8 cellular contexts compared by ENCODE assay signal in genomic region chr15:79924379-79924778, GRCh38. TPM values are rescaled to one million over a fixed set of nuclear protein-coding genes. Genes with fewer than 3 reads are reported as not detected.
DNase-seq lines count a peak whose midpoint lies in the region; ATAC-seq, FAIRE-seq and TF ChIP-seq lines count a peak whose summit lies in the region.

No MANE protein-coding gene starts in this region.

- CTCF ChIA-PET in GM10248 (lab: Yijun Ruan, JAX), result no interaction called here

- H4K20me1 ChIP-seq in keratinocyte (ENCODE audit: control insufficient read depth, extremely low read depth, insufficient read depth, low read length), result no peaks in the 10 kb centered on the region

- H3K4me1 ChIP-seq in keratinocyte (ENCODE audit: control insufficient read depth, extremely low read depth, insufficient read depth, low read length) (no peaks in the 10 kb centered on the region), stomach smooth muscle (ENCODE audit: control insufficient read depth, insufficient read depth, low read length) (peaks cover 13% of the 10 kb centered on the region), foreskin keratinocyte (no peaks in the 10 kb centered on the region)

- H3K79me2 ChIP-seq in keratinocyte (ENCODE audit: control insufficient read depth, insufficient read depth, low read length), result peaks cover 24% of the 10 kb centered on the region

- H3K27ac Mint-ChIP-seq in T-helper 1 cell treated with Interleukin-12 subunit alpha and Interleukin-12 subunit beta and Interleukin-4 antibody, amounts not matched to agents 30 μg/mL and 1 μg/mL, for 36 hours, result no peak overlapping the region
- H3K27ac Mint-ChIP-seq in activated naive CD8-positive, alpha-beta T cell, result no peak overlapping the region

- peak overlapping the region; percentile 94 for H2AFZ ChIP-seq in keratinocyte (ENCODE audit: control insufficient read depth, low read length)

- TF ChIP-seq CTCF in keratinocyte (optimal IDR thresholded peaks at IDR 0.05 in 1 of 3, IDR thresholded peaks at IDR 0.05 in 1 of 3, conservative IDR thresholded peaks at IDR 0.05 in 1 of 3; ENCODE audit: extremely low read depth in 1 of 3, insufficient read depth in 2 of 3, low read length in 3 of 3) (no peak), GM10248 (IDR thresholded peaks at IDR 0.05; ENCODE audit: control extremely low read depth, extremely low read depth, low read depth, missing control alignments) (no peak), omental fat pad (IDR thresholded peaks at IDR 0.05) (no peak), foreskin keratinocyte (conservative IDR thresholded peaks at IDR 0.05) (no peak)

- H3K9me3 Mint-ChIP-seq in T-helper 1 cell treated with Interleukin-12 subunit alpha and Interleukin-12 subunit beta and Interleukin-4 antibody, amounts not matched to agents 30 μg/mL and 1 μg/mL, for 36 hours, result peaks cover 26% of the 10 kb centered on the region
- no peaks in the 10 kb centered on the region for H3K9me3 Mint-ChIP-seq in activated naive CD8-positive, alpha-beta T cell (ENCODE audit: low read depth)

- peaks cover 33% of the 10 kb centered on the region for H3K36me3 Mint-ChIP-seq in T-helper 1 cell treated with Interleukin-12 subunit alpha and Interleukin-12 subunit beta and Interleukin-4 antibody, amounts not matched to agents 30 μg/mL and 1 μg/mL, for 36 hours (ENCODE audit: low read depth)
- H3K36me3 Mint-ChIP-seq in activated naive CD8-positive, alpha-beta T cell, result peaks cover 18% of the 10 kb centered on the region

- ATAC-seq in omental fat pad (ENCODE audit: low FRiP score), result no peak
- no peak for ATAC-seq in foreskin keratinocyte

- H3K27me3 ChIP-seq in keratinocyte (ENCODE audit: control insufficient read depth, extremely low read depth, insufficient read depth, low read length), result no peaks in the 10 kb centered on the region
- no peaks in the 10 kb centered on the region for H3K27me3 ChIP-seq in stomach smooth muscle (ENCODE audit: control insufficient read depth in 1 of 2, insufficient read depth in 2 of 2, low read length in 2 of 2)
- H3K27me3 ChIP-seq in foreskin keratinocyte, result no peaks in the 10 kb centered on the region

- POLR2A ChIA-PET in GM10248 (lab: Yijun Ruan, JAX), result no interaction called here

- H3K9me1 ChIP-seq in keratinocyte (ENCODE audit: control insufficient read depth, extremely low read depth, insufficient read depth, low read length), result no peaks in the 10 kb centered on the region

- H3K4me3 Mint-ChIP-seq in T-helper 1 cell treated with Interleukin-12 subunit alpha and Interleukin-12 subunit beta and Interleukin-4 antibody, amounts not matched to agents 30 μg/mL and 1 μg/mL, for 36 hours, result peak overlapping the region; percentile 61
- peak overlapping the region; percentile 93 for H3K4me3 Mint-ChIP-seq in activated naive CD8-positive, alpha-beta T cell

- peaks cover 17% of the 10 kb centered on the region for H3K4me1 Mint-ChIP-seq in T-helper 1 cell treated with Interleukin-12 subunit alpha and Interleukin-12 subunit beta and Interleukin-4 antibody, amounts not matched to agents 30 μg/mL and 1 μg/mL, for 36 hours (ENCODE audit: low read depth)
- H3K4me1 Mint-ChIP-seq in activated naive CD8-positive, alpha-beta T cell (ENCODE audit: low read depth), result peaks cover 25% of the 10 kb centered on the region

- no peak overlapping the region for H3K27ac ChIP-seq in keratinocyte (ENCODE audit: control insufficient read depth, insufficient read depth, low read length)
- H3K27ac ChIP-seq in stomach smooth muscle (ENCODE audit: low read length), result peak overlapping the region; percentile 86
- H3K27ac ChIP-seq in foreskin keratinocyte, result no peak overlapping the region

- H3K9ac ChIP-seq in keratinocyte (ENCODE audit: control insufficient read depth, extremely low read depth, insufficient read depth, low read length) (peak overlapping the region; percentile 69), stomach smooth muscle (ENCODE audit: low read length in 2 of 2) (peak overlapping the region; percentile 85 to 91)

- H3K36me3 ChIP-seq in keratinocyte (ENCODE audit: control insufficient read depth in 2 of 2, extremely low read depth in 1 of 2, insufficient read depth in 2 of 2, low read length in 2 of 2) (peaks cover 0 to 4% of the 10 kb centered on the region in 2 experiments), stomach smooth muscle (ENCODE audit: control insufficient read depth in 2 of 2, insufficient read depth in 2 of 2, low read length in 2 of 2) (no peaks in the 10 kb centered on the region)

- dilution Hi-C loops in keratinocyte (cut with MboI; ENCODE audit: extremely low pct_ligation_motif_present, low sequenced_read_pairs), result no loop called here

- FAIRE-seq in keratinocyte (lab: Jason Lieb, UNC), result no peak

- H3K27me3 Mint-ChIP-seq in T-helper 1 cell treated with Interleukin-12 subunit alpha and Interleukin-12 subunit beta and Interleukin-4 antibody, amounts not matched to agents 30 μg/mL and 1 μg/mL, for 36 hours (ENCODE audit: low read depth), result peaks cover 2% of the 10 kb centered on the region
- H3K27me3 Mint-ChIP-seq in activated naive CD8-positive, alpha-beta T cell, result no peaks in the 10 kb centered on the region

- H3K9me3 ChIP-seq in keratinocyte (ENCODE audit: control insufficient read depth, low read depth, low read length), result peaks cover 4% of the 10 kb centered on the region
- H3K9me3 ChIP-seq in stomach smooth muscle (ENCODE audit: control insufficient read depth in 2 of 2, low read length in 2 of 2), result peaks cover 2 to 11% of the 10 kb centered on the region in 2 donors

- H3K4me3 ChIP-seq in keratinocyte (ENCODE audit: control insufficient read depth in 2 of 3, extremely low read depth in 1 of 3, insufficient read depth in 2 of 3, low read depth in 1 of 3, low read length in 3 of 3), result peak overlapping the region; percentile 73 to 96 (median 89)
- peak overlapping the region; percentile 88 for H3K4me3 ChIP-seq in stomach smooth muscle (ENCODE audit: low read length in 2 of 2)

- peak overlapping the region; percentile 73 for H3K4me2 ChIP-seq in keratinocyte (ENCODE audit: control insufficient read depth, extremely low read depth, insufficient read depth, low read depth, low read length)

- DNase-seq in T-helper 1 cell (no peak), keratinocyte (ENCODE audit: low read depth, low spot score) (no peak), GM10248 (ENCODE audit: extremely low spot score) (no peak), omental fat pad (ENCODE audit: low spot score) (no peak), foreskin keratinocyte (no peak)

RNA-seq across cellular contexts. Expression of gene MTHFS, which starts 27.6 kb away (rescaled TPM):
- 23.6 to 35.5 TPM (median 33.8 TPM) in 3 replicates for polyA plus RNA-seq in keratinocyte
- 1.8 TPM for polyA plus RNA-seq in keratinocyte (2011; ENCODE audit: low read depth)
- polyA plus RNA-seq in keratinocyte (2011; cell fraction: cytosol; rRNA removed), result 26.0 and 28.6 TPM in 2 replicates
- polyA plus RNA-seq in keratinocyte (2011; cell fraction: nucleus; rRNA removed), result 13.6 and 14.6 TPM in 2 replicates
- 18.4 and 31.2 TPM in 2 replicates for polyA plus RNA-seq in keratinocyte (2012; ENCODE audit: low replicate concordance)
- 1.0 to 12.1 TPM (median 6.8 TPM) in 3 replicates for polyA minus RNA-seq in keratinocyte
- polyA minus RNA-seq in keratinocyte (2011; cell fraction: cytosol; rRNA and poly(A)+ RNA removed), result 26.1 TPM
- 4.3 and 8.8 TPM in 2 replicates for polyA minus RNA-seq in keratinocyte (2011; cell fraction: nucleus; rRNA and poly(A)+ RNA removed)
- 10 to 100 TPM; 20.8 to 35.3 (median 28.6) TPM for total RNA-seq in omental fat pad
- total RNA-seq in foreskin keratinocyte, result 20.1 and 23.1 TPM in 2 replicates
- polyA plus RNA-seq in foreskin keratinocyte, result 26.9 and 31.4 TPM in 2 replicates

RNA-seq across cellular contexts. Expression of gene BCL2A1, which starts 46.6 kb away (rescaled TPM):
- polyA plus RNA-seq in keratinocyte, result 0.10 to 0.23 TPM in 2 of 3 replicates, not detected in the other
- polyA plus RNA-seq in keratinocyte (2011; ENCODE audit: low read depth), result not detected
- polyA plus RNA-seq in keratinocyte (2011; cell fraction: cytosol; rRNA removed), result 0.23 TPM in 1 of 2 replicates, not detected in the other
- polyA plus RNA-seq in keratinocyte (2011; cell fraction: nucleus; rRNA removed), result 0.35 and 0.55 TPM in 2 replicates
- polyA plus RNA-seq in keratinocyte (2012; ENCODE audit: low replicate concordance), result not detected in 2 replicates
- polyA minus RNA-seq in keratinocyte, result not detected in 3 replicates
- polyA minus RNA-seq in keratinocyte (2011; cell fraction: cytosol; rRNA and poly(A)+ RNA removed), result not detected
- not detected in 2 replicates for polyA minus RNA-seq in keratinocyte (2011; cell fraction: nucleus; rRNA and poly(A)+ RNA removed)
- 10 to 100 TPM in 3 of 4 donors, 1 to 10 TPM in 1; 1.8 to 20.4 (median 16.1) TPM for total RNA-seq in omental fat pad
- not detected in 2 replicates for total RNA-seq in foreskin keratinocyte
- polyA plus RNA-seq in foreskin keratinocyte, result not detected in 2 replicates
